16 cellular contexts compared by ENCODE assay signal in the genomic region with DNA sequence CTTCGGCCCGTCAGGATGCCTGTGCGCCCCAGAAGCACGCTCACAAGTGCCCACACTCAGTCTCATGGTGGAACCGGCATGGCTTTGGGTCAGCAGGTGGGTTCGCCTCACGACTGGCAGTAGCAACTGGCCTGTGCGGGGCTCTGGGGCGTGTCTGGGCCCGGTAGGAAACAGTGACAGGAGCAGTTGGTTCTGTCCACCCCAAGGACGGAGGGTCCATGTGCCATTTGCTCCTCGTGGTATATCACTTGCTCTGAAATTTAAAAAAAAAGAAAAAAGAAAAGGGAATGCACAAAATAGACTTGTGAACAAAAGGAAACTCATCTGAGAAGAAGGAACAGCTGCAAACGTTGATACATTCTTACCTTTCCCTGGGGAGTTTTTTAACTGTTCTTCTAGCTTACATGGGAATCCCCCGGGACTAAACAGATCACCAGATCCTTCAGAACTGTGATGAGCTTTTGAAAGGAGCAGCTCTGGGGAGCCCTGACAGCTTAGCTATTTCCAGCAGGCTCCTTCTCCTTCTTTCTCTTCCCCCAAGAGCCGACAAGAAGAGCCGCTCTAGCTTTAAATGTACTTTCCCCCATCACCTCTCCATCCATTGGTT. TPM values are rescaled to one million over a fixed set of nuclear protein-coding genes. Genes with fewer than 3 reads are reported as not detected.
DNase-seq lines count a peak whose midpoint lies in the region; ATAC-seq, FAIRE-seq and TF ChIP-seq lines count a peak whose summit lies in the region.
"Had no signal": no experiment of that assay in that cellular context is flagged by ENCODE, and none has a peak within 500 bp of the region (broad histone marks: within the 10 kb centered on the region; RNA-seq: fewer than 3 reads in every experiment).

No MANE protein-coding gene starts in this region.

- H3K9me3 ChIP-seq in BLaER1 (no peaks in the 10 kb centered on the region), heart right ventricle (no peaks in the 10 kb centered on the region)
- H3K9me3 ChIP-seq: vagina had no signal

- intact Hi-C loops in activated B cell treated with CpG ODN at 0.5 μM for 24 hours (cut with micrococcal nuclease): no loop called here
- intact Hi-C loops in heart right ventricle (cut with DNase I): loop anchor here in 9 of 10 donors (5.0 to 10.0 kb wide), 4 partner anchors 40 to 233 kb away; partner anchors contain the start of gene ALLC (in 2 of the 9)

- CTCF ChIA-PET in activated B cell treated with CpG ODN at 0.5 μM for 24 hours (lab: Charles Lee): interaction anchor here (0.7 to 5.3 kb wide), 8 partner anchors 35 to 239 kb away, joined by 3 to 52 read pairs (median 4); partner anchors contain the start of gene TRAPPC12

- no peaks in the 10 kb centered on the region for H3K27me3 ChIP-seq in BLaER1
- H3K27me3 ChIP-seq in heart right ventricle: no peaks in the 10 kb centered on the region
- H3K27me3 ChIP-seq: vagina had no signal

- H3K36me3 ChIP-seq in BLaER1: peaks cover 48% of the 10 kb centered on the region
- H3K36me3 ChIP-seq in heart right ventricle: peaks cover 0 to 98% (median 31%) of the 10 kb centered on the region in 9 donors

- POLR2A ChIA-PET in activated B cell treated with CpG ODN at 0.5 μM for 24 hours (lab: Charles Lee): interaction anchor here (1.1 to 1.3 kb wide), 2 partner anchors 43 to 167 kb away, joined by 5 read pairs; partner anchors contain the start of gene TRAPPC12

- H3K4me2 ChIP-seq in BLaER1: peak overlapping the region; percentile 87

- WGBS in heart right ventricle, 2 donors: 82 to 84% methylated on average over 16 of the region's 16 CpGs

- H4K20me1 ChIP-seq in BLaER1: no peaks in the 10 kb centered on the region

- H3K4me1 ChIP-seq in BLaER1: peaks cover 68% of the 10 kb centered on the region
- peaks cover 0 to 13% (median 0%) of the 10 kb centered on the region in 9 donors for H3K4me1 ChIP-seq in heart right ventricle
- H3K4me1 ChIP-seq: vagina had no signal

- no peak for DNase-seq in activated B cell treated with CpG ODN at 0.5 μM for 24 hours
- no peak for DNase-seq in MV-4-11 (lab: John Stamatoyannopoulos, UW)
- no peak for DNase-seq in heart right ventricle
- DNase-seq in activated gamma-delta T cell treated with Interleukin-2 at 50 U/mL for 16 hours: no peak
- DNase-seq in D721Med (ENCODE audit: insufficient read length, low spot score): no peak
- DNase-seq: activated T-cell treated with anti-CD3 and anti-CD28 coated beads for 4 hours; amygdala; NCI-H1417; posterior cingulate gyrus; stimulated activated CD4-positive, alpha-beta T cell treated with anti-CD3 and anti-CD28 coated beads, Interleukin-1b, Interleukin-23, amount 100 ng/mL, for 48 hours had no signal

- ATAC-seq in GM18909 (IDR thresholded peaks at IDR 0.05; ENCODE audit: poor library complexity, unreplicated experiment) (peak; percentile 56), HG02852 (IDR thresholded peaks at IDR 0.05; ENCODE audit: unreplicated experiment) (peak; percentile 54), activated B cell treated with CpG ODN at 0.5 μM for 24 hours (ENCODE audit: low read depth) (peak; percentile 45), heart right ventricle (no peak)
- ATAC-seq: SK-N-SH treated with all-trans-retinoic acid at 6 μM for 48 hours, WTC11 had no signal

- no peak for FAIRE-seq in D721Med (lab: Jason Lieb, UNC)

- H3K36me3 Mint-ChIP-seq in activated B cell treated with CpG ODN at 0.5 μM for 24 hours (ENCODE audit: low read depth): peaks cover 89% of the 10 kb centered on the region

- no peak for TF ChIP-seq CTCF in activated B cell treated with CpG ODN at 0.5 μM for 24 hours (IDR thresholded peaks at IDR 0.05)
- TF ChIP-seq CTCF in heart right ventricle (IDR thresholded peaks at IDR 0.05): no peak
- no peak for TF ChIP-seq CTCF in D721Med (IDR thresholded peaks at IDR 0.05; ENCODE audit: insufficient read depth, missing control alignments)

- H3K4me3 Mint-ChIP-seq in activated B cell treated with CpG ODN at 0.5 μM for 24 hours: no peak overlapping the region
- H3K4me3 Mint-ChIP-seq: WTC11 had no signal

- H3K27me3 Mint-ChIP-seq in activated B cell treated with CpG ODN at 0.5 μM for 24 hours: no peaks in the 10 kb centered on the region

- no peaks in the 10 kb centered on the region for H3K9me3 Mint-ChIP-seq in activated B cell treated with CpG ODN at 0.5 μM for 24 hours
- H3K9me3 Mint-ChIP-seq: WTC11 had no signal

- peak overlapping the region; percentile 85 for H3K27ac ChIP-seq in BLaER1
- H3K27ac ChIP-seq in heart right ventricle: no peak overlapping the region
- H3K27ac ChIP-seq: vagina had no signal

- peaks cover 16% of the 10 kb centered on the region for H3K4me1 Mint-ChIP-seq in activated B cell treated with CpG ODN at 0.5 μM for 24 hours
- H3K4me1 Mint-ChIP-seq: WTC11 had no signal

- peak overlapping the region; percentile 47; the same call in 1 of the 2 replicates for H3K9ac ChIP-seq in BLaER1

- 0 out of 2 replicates have a peak overlapping the region, but pooled peaks have one; percentile 1 for H3K4me3 ChIP-seq in BLaER1
- no peak overlapping the region for H3K4me3 ChIP-seq in heart right ventricle
- H3K4me3 ChIP-seq: vagina had no signal

- peak overlapping the region; percentile 46 for H3K27ac Mint-ChIP-seq in activated B cell treated with CpG ODN at 0.5 μM for 24 hours
- H3K27ac Mint-ChIP-seq: WTC11 had no signal

RNA-seq across cellular contexts. Expression of gene TRAPPC12, which starts 42.8 kb away (rescaled TPM):
- 95.4 and 104 TPM in 2 replicates for total RNA-seq in activated B cell treated with CpG ODN at 0.5 μM for 24 hours
- total RNA-seq in heart right ventricle: 100 to 1,000 TPM in 2 of 10 donors, 10 to 100 TPM in 8; 71.9 to 135 (median 89.6) TPM
- 100 to 1,000 TPM in 1 of 2 donors, 10 to 100 TPM in 1; 74.0 to 256 TPM for polyA plus RNA-seq in heart right ventricle

RNA-seq across cellular contexts. Expression of gene EIPR1, which starts 44.6 kb away (rescaled TPM):
- total RNA-seq in activated B cell treated with CpG ODN at 0.5 μM for 24 hours: 36.3 and 38.0 TPM in 2 replicates
- 10 to 100 TPM in 7 of 10 donors, 1 to 10 TPM in 3; 8.2 to 14.7 (median 12.0) TPM for total RNA-seq in heart right ventricle
- 10 to 100 TPM in 1 of 2 donors, 1 to 10 TPM in 1; 6.8 to 22.3 TPM for polyA plus RNA-seq in heart right ventricle

Comparison
In these comparisons a context has a peak if more than half of its experiments do, and no peak if none do; other contexts are left out.
1. ATAC-seq: peak in GM18909 (single experiment), HG02852 (single experiment) and activated B cell treated with CpG ODN at 0.5 μM for 24 hours (single experiment); none in heart right ventricle (0 of 8).